Comparison of ENCODE assay signal across 19 cellular contexts in genomic region chr1:109818351-109819325, GRCh38. TPM values are rescaled to one million over a fixed set of nuclear protein-coding genes. Genes with fewer than 3 reads are reported as not detected.
DNase-seq lines count a peak whose midpoint lies in the region; ATAC-seq and TF ChIP-seq lines count a peak whose summit lies in the region.
"Had no signal": no experiment of that assay in that cellular context is flagged by ENCODE, and none has a peak within 500 bp of the region (broad histone marks: within the 10 kb centered on the region; RNA-seq: fewer than 3 reads in every experiment).

No MANE protein-coding gene starts in this region.

- no peaks in the 10 kb centered on the region for H3K27me3 ChIP-seq in IMR-90 (ENCODE audit: control insufficient read depth, insufficient read depth, low read length)
- H3K27me3 ChIP-seq in neuronal stem cell (ENCODE audit: control insufficient read depth in 3 of 3, insufficient read depth in 3 of 3, low read depth in 1 of 3, low read length in 3 of 3): no peaks in the 10 kb centered on the region
- H3K27me3 ChIP-seq: brain microvascular endothelial cell, uterus had no signal

- H2BK15ac ChIP-seq in IMR-90 (ENCODE audit: low read depth, low read length) (0 out of 3 replicates have a peak overlapping the region, but pooled peaks have one; percentile 50), neuronal stem cell (ENCODE audit: low read length) (no peak overlapping the region)

- TF ChIP-seq POLR2A in IMR-90 (IDR thresholded peaks at IDR 0.05; ENCODE audit: low read depth, low read length): no peak

- H4K91ac ChIP-seq in IMR-90 (ENCODE audit: insufficient read depth, low read depth, low read length) (no peak overlapping the region), neuronal stem cell (ENCODE audit: low read depth, low read length, poor library complexity) (no peak overlapping the region)

- peak overlapping the region in 1 of 2 donors; percentile 46 for H3K4me3 Mint-ChIP-seq in CD14-positive monocyte
- no peak overlapping the region for H3K4me3 Mint-ChIP-seq in effector memory CD8-positive, alpha-beta T cell
- H3K4me3 Mint-ChIP-seq: T-helper 1 cell treated with Interleukin-12 subunit alpha and Interleukin-12 subunit beta and Interleukin-4 antibody, amounts not matched to agents 30 μg/mL and 1 μg/mL, for 36 hours had no signal

- peaks cover 5% of the 10 kb centered on the region for H3K9me3 ChIP-seq in IMR-90 (ENCODE audit: control insufficient read depth, insufficient read depth, low read length)
- H3K9me3 ChIP-seq in neuronal stem cell (replicated peaks in 1 of 2; ENCODE audit: control insufficient read depth in 2 of 2, insufficient read depth in 1 of 2, low read depth in 1 of 2, low read length in 2 of 2): peaks cover 7 to 8% of the 10 kb centered on the region in 2 donors
- H3K9me3 ChIP-seq: uterus had no signal

- H3K14ac ChIP-seq in IMR-90 (replicated peaks; ENCODE audit: low read depth, low read length) (0 out of 2 replicates have a peak overlapping the region, but pooled peaks have one; percentile 6), neuronal stem cell (ENCODE audit: low read length) (no peak overlapping the region)

- H2BK12ac ChIP-seq in neuronal stem cell (ENCODE audit: low read length): no peak overlapping the region

- ATAC-seq in IMR-90 (ENCODE audit: low read depth): no peak
- ATAC-seq in effector memory CD8-positive, alpha-beta T cell (replicated peaks): no peak
- ATAC-seq in GM18873 (IDR thresholded peaks at IDR 0.05; ENCODE audit: low FRiP score, unreplicated experiment): no peak
- ATAC-seq: foreskin keratinocyte had no signal

- no peak overlapping the region for H3K18ac ChIP-seq in IMR-90 (ENCODE audit: low read depth, low read length)
- H3K18ac ChIP-seq in neuronal stem cell (ENCODE audit: low read length): no peak overlapping the region

- H2AFZ ChIP-seq in IMR-90 (replicated peaks; ENCODE audit: low read length, poor library complexity): peak overlapping the region; percentile 25
- H2AFZ ChIP-seq in neuronal stem cell (ENCODE audit: low read length): peak overlapping the region; percentile 31

- peak overlapping the region; percentile 20 for H2AK9ac ChIP-seq in IMR-90 (replicated peaks; ENCODE audit: low read depth, low read length, poor library complexity)

- H2AK5ac ChIP-seq in IMR-90 (ENCODE audit: low read depth, low read length): 0 out of 2 replicates have a peak overlapping the region, but pooled peaks have one; percentile 22
- no peak overlapping the region for H2AK5ac ChIP-seq in neuronal stem cell (ENCODE audit: low read depth, low read length)

- TF ChIP-seq CTCF in CD14-positive monocyte (IDR thresholded peaks at IDR 0.05) (no peak), IMR-90 (conservative IDR thresholded peaks at IDR 0.05; ENCODE audit: low read depth, low read length) (no peak)

- H3K27me3 Mint-ChIP-seq in CD14-positive monocyte (ENCODE audit: low read depth in 3 of 3): peaks cover 8 to 18% (median 13%) of the 10 kb centered on the region in 3 donors
- H3K27me3 Mint-ChIP-seq in effector memory CD8-positive, alpha-beta T cell: peaks cover 0 to 8% of the 10 kb centered on the region in 2 donors

- H3K9me3 Mint-ChIP-seq in CD14-positive monocyte: peaks cover 2 to 11% (median 5%) of the 10 kb centered on the region in 7 donors
- no peaks in the 10 kb centered on the region for H3K9me3 Mint-ChIP-seq in effector memory CD8-positive, alpha-beta T cell

- H3K79me1 ChIP-seq in IMR-90 (ENCODE audit: low read depth in 1 of 2, low read length in 2 of 2) (no peaks in the 10 kb centered on the region), neuronal stem cell (ENCODE audit: low read depth, low read length) (no peaks in the 10 kb centered on the region)

- POLR2A ChIA-PET in IMR-90 (lab: Charles Lee; ENCODE audit: unreplicated experiment): no interaction called here

- TF ChIP-seq RAD21 in IMR-90 (IDR thresholded peaks at IDR 0.05; ENCODE audit: low read length): no peak

- in situ Hi-C loops in IMR-90 (cut with MboI; ENCODE audit: low sequenced_read_pairs): no loop called here

- BruUV-seq in IMR-90 (replicated peaks; lab: Mats Ljungman, UMichigan): no TSS peak

- intact Hi-C loops in CD14-positive monocyte (cut with micrococcal nuclease): no loop called here
- intact Hi-C loops in IMR-90 (cut with micrococcal nuclease): no loop called here

- H2BK120ac ChIP-seq in IMR-90 (ENCODE audit: low read depth, low read length): peak overlapping the region; percentile 21
- H2BK120ac ChIP-seq in neuronal stem cell (ENCODE audit: low read depth, low read length): no peak overlapping the region

- H2BK5ac ChIP-seq in IMR-90 (ENCODE audit: low read depth, low read length, poor library complexity, severe bottlenecking): no peak overlapping the region
- H2BK5ac ChIP-seq in neuronal stem cell (ENCODE audit: low read length): no peak overlapping the region

- no peak overlapping the region; the same call in none of the 2 replicates for H2BK20ac ChIP-seq in IMR-90 (ENCODE audit: low read depth, low read length)

- H4K5ac ChIP-seq in IMR-90 (ENCODE audit: low read depth, low read length): no peak overlapping the region

- DNase-seq in CD14-positive monocyte (ENCODE audit: low spot score) (no peak), IMR-90 (no peak), neuronal stem cell (ENCODE audit: low spot score) (no peak), mucosa of gallbladder (ENCODE audit: low spot score) (no peak), NCI-H1417 treated with DMSO at 0.1 percent for 48 hours (lab: John Stamatoyannopoulos, UW) (no peak)
- DNase-seq in effector memory CD8-positive, alpha-beta T cell: no peak
- DNase-seq in activated CD4-positive, alpha-beta T cell treated with anti-CD3 and anti-CD28 coated beads for 4 hours: no peak
- DNase-seq: activated naive CD4-positive, alpha-beta T cell treated with Interleukin-2 at 50 U/mL for 16 hours; AML-193; brain microvascular endothelial cell; foreskin keratinocyte; NCI-H1105 treated with DMSO at 0.1 percent for 48 hours; NCI-H446; stimulated activated CD4-positive, alpha-beta T cell treated with anti-CD3 and anti-CD28 coated beads, Interleukin-1b, Interleukin-23, amount 100 ng/mL, for 48 hours; uterus had no signal

- H3K36me3 Mint-ChIP-seq in CD14-positive monocyte: peaks cover 0 to 9% of the 10 kb centered on the region in 2 donors
- no peaks in the 10 kb centered on the region for H3K36me3 Mint-ChIP-seq in effector memory CD8-positive, alpha-beta T cell (ENCODE audit: insufficient read depth)

- H3K4me1 ChIP-seq in IMR-90 (ENCODE audit: control insufficient read depth, insufficient read depth, low read length) (peaks cover 19% of the 10 kb centered on the region), neuronal stem cell (ENCODE audit: control insufficient read depth in 2 of 2, insufficient read depth in 1 of 2, low read depth in 1 of 2, low read length in 2 of 2) (peaks cover 0 to 4% of the 10 kb centered on the region in 2 donors)
- H3K4me1 ChIP-seq: foreskin keratinocyte had no signal

- no peaks in the 10 kb centered on the region for H4K20me1 ChIP-seq in IMR-90 (ENCODE audit: insufficient read depth, low read length)

- peaks cover 90% of the 10 kb centered on the region for H3K4me1 Mint-ChIP-seq in CD14-positive monocyte
- H3K4me1 Mint-ChIP-seq in effector memory CD8-positive, alpha-beta T cell (ENCODE audit: low read depth in 2 of 2): peaks cover 17 to 26% of the 10 kb centered on the region in 2 donors

- peak overlapping the region; percentile 47; the same call in 1 of the 2 replicates for H3K4ac ChIP-seq in IMR-90 (ENCODE audit: low read depth, low read length)
- no peak overlapping the region for H3K4ac ChIP-seq in neuronal stem cell (ENCODE audit: low read length)

- H4K8ac ChIP-seq in IMR-90 (ENCODE audit: low read depth in 2 of 2, low read length in 2 of 2) (no peak overlapping the region), neuronal stem cell (ENCODE audit: low read depth, low read length) (no peak overlapping the region)

- WGBS in IMR-90 (ENCODE audit: extremely low coverage in 2 of 2, insufficient read length in 1 of 2), 2 experiments: 29% methylated on average over 1 of the region's 10 CpGs; no CpG with 5 or more reads in 1 of the 2 experiments
- no CpG with 5 or more reads among the region's 10 CpGs for WGBS in neuronal stem cell (ENCODE audit: extremely low coverage in 2 of 2, insufficient read length in 2 of 2, insufficient replicate concordance in 1 of 2), 2 donors

- no peak overlapping the region for H3K27ac ChIP-seq in IMR-90 (ENCODE audit: insufficient read depth, low read length)
- no peak overlapping the region for H3K27ac ChIP-seq in neuronal stem cell (replicated peaks; ENCODE audit: low read length)
- H3K27ac ChIP-seq: brain microvascular endothelial cell, foreskin keratinocyte, uterus had no signal

- dilution Hi-C loops in IMR-90 (cut with HindIII; ENCODE audit: low sequenced_read_pairs, unreplicated experiment): no loop called here

- H3K4me3 ChIP-seq in IMR-90 (ENCODE audit: insufficient read depth, low read depth, low read length) (no peak overlapping the region), neuronal stem cell (ENCODE audit: low read length in 2 of 2) (no peak overlapping the region)
- H3K4me3 ChIP-seq: uterus had no signal

- no peaks in the 10 kb centered on the region for H3K36me3 ChIP-seq in IMR-90 (ENCODE audit: control insufficient read depth, insufficient read depth, low read length)
- H3K36me3 ChIP-seq in neuronal stem cell (replicated peaks in 1 of 2; ENCODE audit: control insufficient read depth in 2 of 2, insufficient read depth in 2 of 2, low read length in 2 of 2): no peaks in the 10 kb centered on the region
- H3K36me3 ChIP-seq: brain microvascular endothelial cell, uterus had no signal

- H3K23ac ChIP-seq in IMR-90 (ENCODE audit: low read depth, low read length) (no peak overlapping the region), neuronal stem cell (ENCODE audit: low read depth, low read length, poor library complexity) (peak overlapping the region; percentile 22)

- H3K9ac ChIP-seq in IMR-90 (ENCODE audit: low read depth, low read length): no peak overlapping the region
- no peak overlapping the region for H3K9ac ChIP-seq in neuronal stem cell (ENCODE audit: low read depth, low read length, poor library complexity)

- H3K56ac ChIP-seq in IMR-90 (ENCODE audit: extremely low read depth, insufficient read depth, low read length): no peak overlapping the region

- H3K4me2 ChIP-seq in IMR-90 (ENCODE audit: low read depth, low read length): no peak overlapping the region
- no peak overlapping the region for H3K4me2 ChIP-seq in neuronal stem cell (ENCODE audit: insufficient read depth, low read length, poor library complexity, severe bottlenecking)

- CTCF ChIA-PET in IMR-90 (lab: Yijun Ruan, JAX): no interaction called here

- H3K27ac Mint-ChIP-seq in CD14-positive monocyte: peak overlapping the region in 5 of 7 donors; percentile 53 to 79 (median 67)
- H3K27ac Mint-ChIP-seq in effector memory CD8-positive, alpha-beta T cell: peak overlapping the region; percentile 2 to 49
- H3K27ac Mint-ChIP-seq: T-helper 1 cell treated with Interleukin-12 subunit alpha and Interleukin-12 subunit beta and Interleukin-4 antibody, amounts not matched to agents 30 μg/mL and 1 μg/mL, for 36 hours had no signal

- H3K9me1 ChIP-seq in IMR-90 (ENCODE audit: insufficient read depth, low read length): peaks cover 28% of the 10 kb centered on the region

RNA-seq across cellular contexts. Expression of gene EPS8L3, which starts 54.9 kb away (rescaled TPM):
- polyA plus RNA-seq in CD14-positive monocyte (not detected), IMR-90 (2012; rRNA removed) (not detected in 2 replicates)
- total RNA-seq in IMR-90 (2012; rRNA removed) (not detected in 2 replicates), mucosa of gallbladder (459 TPM)
- 0.11 TPM in 1 of 2 replicates, not detected in the other for polyA plus RNA-seq in IMR-90 (2012; cell fraction: cytosol; rRNA removed)
- polyA plus RNA-seq in IMR-90 (2012; cell fraction: nucleus; rRNA removed; ENCODE audit: low replicate concordance): not detected in 2 replicates
- polyA plus RNA-seq in neuronal stem cell (2013, experiment 1 of 2): not detected
- 0.03 TPM for polyA plus RNA-seq in neuronal stem cell (2013, experiment 2 of 2)
- total RNA-seq: activated CD8-positive, alpha-beta memory T cell treated with anti-CD3 and anti-CD28 coated beads for 36 hours; foreskin keratinocyte; mononuclear cell had no signal
- polyA plus RNA-seq: foreskin keratinocyte had no signal

Comparison
In these comparisons a context has a peak if more than half of its experiments do, and no peak if none do; other contexts are left out.
1. RNA of gene EPS8L3, which starts 54.9 kb away (total RNA-seq): 459 TPM in mucosa of gallbladder (single experiment); not detected in IMR-90; every median in the first group is over 100 times any median in the second.